In the genomic region with DNA sequence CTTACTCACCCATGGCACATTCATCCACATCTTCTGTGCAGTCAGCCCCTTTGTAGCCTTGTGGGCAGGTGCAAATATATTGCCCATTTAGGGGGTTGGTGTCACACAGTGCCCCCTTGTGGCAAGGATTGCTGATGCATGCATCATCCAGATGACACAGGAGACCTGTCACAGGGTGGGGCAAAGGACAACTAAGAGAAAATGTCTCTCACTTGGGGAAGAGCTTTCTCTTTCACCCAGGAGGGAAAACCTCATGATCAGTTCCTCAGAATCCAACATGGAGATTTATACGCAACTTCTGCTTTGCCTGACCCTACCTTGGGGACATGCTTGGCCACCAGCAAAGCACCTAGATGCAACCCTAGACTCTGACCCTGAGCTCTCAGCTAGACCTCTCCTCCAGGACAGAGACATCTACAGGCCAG, we compare ENCODE assay signal across 1 cellular context.
A peak's percentile ranks its signal among the peaks of the same experiment; 100 is the strongest.
TF ChIP-seq lines count a peak whose summit lies in the region.

No MANE protein-coding gene starts in this region.

TF ChIP-seq in K562, 482 proteins besides CTCF, POLR2A, EP300 and RAD21 (continued from another document and continues in another):
- no peak for TF ChIP-seq PBX2 (CRISPR knock-in tag; IDR thresholded peaks at IDR 0.05; ENCODE audit: low read depth)
- peak; percentile 61 for TF ChIP-seq PBX2 (tag; conservative IDR thresholded peaks at IDR 0.05; ENCODE audit: low read depth)
- TF ChIP-seq HNRNPH1 (optimal IDR thresholded peaks at IDR 0.05; ENCODE audit: low read depth, low read length), result no peak
- TF ChIP-seq ZFPM2 (CRISPR knock-in tag; IDR thresholded peaks at IDR 0.05), result no peak
- no peak for TF ChIP-seq GTF3C2 (IDR thresholded peaks at IDR 0.05; ENCODE audit: borderline replicate concordance, extremely low read depth, insufficient read length)
- no peak for TF ChIP-seq FOXK2 (conservative IDR thresholded peaks at IDR 0.05 in 1 of 2, IDR thresholded peaks at IDR 0.05 in 1 of 2; ENCODE audit: low read depth in 2 of 2)
- TF ChIP-seq, protein P1, sequence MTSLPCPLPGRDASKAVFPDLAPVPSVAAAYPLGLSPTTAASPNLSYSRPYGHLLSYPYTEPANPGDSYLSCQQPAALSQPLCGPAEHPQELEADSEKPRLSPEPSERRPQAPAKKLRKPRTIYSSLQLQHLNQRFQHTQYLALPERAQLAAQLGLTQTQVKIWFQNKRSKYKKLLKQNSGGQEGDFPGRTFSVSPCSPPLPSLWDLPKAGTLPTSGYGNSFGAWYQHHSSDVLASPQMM (CRISPR knock-in tag; IDR thresholded peaks at IDR 0.05), result no peak
- no peak for TF ChIP-seq TBL1XR1 (IDR thresholded peaks at IDR 0.05; ENCODE audit: low read length in 2 of 2)
- no peak for TF ChIP-seq RB1 (IDR thresholded peaks at IDR 0.05; ENCODE audit: low read depth)
- no peak for TF ChIP-seq SMAD4 (CRISPR knock-in tag; conservative IDR thresholded peaks at IDR 0.05)
- TF ChIP-seq SLC30A9 (CRISPR knock-in tag; IDR thresholded peaks at IDR 0.05), result no peak
- TF ChIP-seq FOXP1 (CRISPR knock-in tag; IDR thresholded peaks at IDR 0.05), result no peak
- no peak for TF ChIP-seq ZNF512 (tag; IDR thresholded peaks at IDR 0.05)
- TF ChIP-seq THRAP3 (IDR thresholded peaks at IDR 0.05; ENCODE audit: borderline replicate concordance), result no peak
- 0 out of 4 replicates have a peak, but pooled peaks of 1 of the 2 experiments have one; percentile 24 for TF ChIP-seq MNT (conservative IDR thresholded peaks at IDR 0.05)
- TF ChIP-seq ATF1 (CRISPR knock-in tag; IDR thresholded peaks at IDR 0.05), result no peak
- TF ChIP-seq ATF1 (tag; IDR thresholded peaks at IDR 0.05), result peak; percentile 50
- peak; percentile 70 for TF ChIP-seq CREM (IDR thresholded peaks at IDR 0.05; ENCODE audit: low read depth)
- TF ChIP-seq PHTF2 (CRISPR knock-in tag; IDR thresholded peaks at IDR 0.05), result no peak
- TF ChIP-seq, protein P2, sequence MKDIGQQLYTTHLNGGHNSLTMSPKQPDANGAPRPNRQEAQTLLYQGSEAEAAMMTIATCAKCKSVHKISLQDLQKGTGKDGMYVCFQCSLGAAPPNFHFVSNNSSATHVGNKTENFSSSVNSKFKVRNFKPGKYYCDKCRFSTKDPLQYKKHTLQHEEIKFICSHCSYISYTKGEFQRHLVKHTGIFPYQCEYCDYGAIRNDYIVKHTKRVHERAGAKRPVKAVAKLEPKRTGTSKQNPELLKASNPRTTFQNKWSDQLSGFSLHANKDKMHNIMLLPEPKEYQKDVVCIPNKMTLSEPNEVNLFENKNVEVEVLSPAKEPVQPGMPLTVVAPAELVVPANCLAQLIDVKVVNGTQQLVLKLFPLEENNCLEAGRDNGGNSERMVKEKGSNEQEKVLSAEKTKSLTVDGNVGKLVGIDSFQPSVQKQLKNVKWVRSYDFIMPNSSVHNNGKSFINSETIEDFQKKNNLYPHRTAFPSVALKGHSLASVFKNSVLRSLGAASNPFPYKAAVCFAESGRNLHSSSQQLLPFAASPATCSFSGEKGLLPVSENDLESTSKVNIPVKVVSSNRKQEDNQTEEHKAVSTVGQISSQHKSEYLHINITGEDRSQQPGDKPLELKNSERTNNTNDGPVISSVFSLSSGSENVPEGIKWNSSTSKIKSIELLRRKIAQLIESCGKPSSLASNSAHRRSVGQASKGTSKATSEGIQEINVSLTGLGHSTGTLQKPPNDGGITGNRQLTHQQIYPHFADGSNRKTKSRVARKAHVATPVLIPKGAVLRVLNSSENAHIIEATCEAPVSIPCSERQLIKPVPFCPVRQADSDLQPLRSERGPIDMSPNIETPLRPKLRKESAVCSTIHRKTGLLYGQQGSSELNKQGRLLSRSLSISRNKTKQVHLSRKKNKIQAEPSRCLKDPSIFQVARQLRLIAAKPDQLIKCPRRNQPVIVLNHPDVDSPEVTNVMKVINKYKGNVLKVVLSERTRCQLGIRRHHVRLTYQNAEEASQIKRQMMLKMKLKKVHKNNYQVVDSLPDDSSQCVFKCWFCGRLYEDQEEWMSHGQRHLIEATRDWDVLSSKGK (CRISPR knock-in tag; IDR thresholded peaks at IDR 0.05), result no peak
- TF ChIP-seq, protein P3, sequence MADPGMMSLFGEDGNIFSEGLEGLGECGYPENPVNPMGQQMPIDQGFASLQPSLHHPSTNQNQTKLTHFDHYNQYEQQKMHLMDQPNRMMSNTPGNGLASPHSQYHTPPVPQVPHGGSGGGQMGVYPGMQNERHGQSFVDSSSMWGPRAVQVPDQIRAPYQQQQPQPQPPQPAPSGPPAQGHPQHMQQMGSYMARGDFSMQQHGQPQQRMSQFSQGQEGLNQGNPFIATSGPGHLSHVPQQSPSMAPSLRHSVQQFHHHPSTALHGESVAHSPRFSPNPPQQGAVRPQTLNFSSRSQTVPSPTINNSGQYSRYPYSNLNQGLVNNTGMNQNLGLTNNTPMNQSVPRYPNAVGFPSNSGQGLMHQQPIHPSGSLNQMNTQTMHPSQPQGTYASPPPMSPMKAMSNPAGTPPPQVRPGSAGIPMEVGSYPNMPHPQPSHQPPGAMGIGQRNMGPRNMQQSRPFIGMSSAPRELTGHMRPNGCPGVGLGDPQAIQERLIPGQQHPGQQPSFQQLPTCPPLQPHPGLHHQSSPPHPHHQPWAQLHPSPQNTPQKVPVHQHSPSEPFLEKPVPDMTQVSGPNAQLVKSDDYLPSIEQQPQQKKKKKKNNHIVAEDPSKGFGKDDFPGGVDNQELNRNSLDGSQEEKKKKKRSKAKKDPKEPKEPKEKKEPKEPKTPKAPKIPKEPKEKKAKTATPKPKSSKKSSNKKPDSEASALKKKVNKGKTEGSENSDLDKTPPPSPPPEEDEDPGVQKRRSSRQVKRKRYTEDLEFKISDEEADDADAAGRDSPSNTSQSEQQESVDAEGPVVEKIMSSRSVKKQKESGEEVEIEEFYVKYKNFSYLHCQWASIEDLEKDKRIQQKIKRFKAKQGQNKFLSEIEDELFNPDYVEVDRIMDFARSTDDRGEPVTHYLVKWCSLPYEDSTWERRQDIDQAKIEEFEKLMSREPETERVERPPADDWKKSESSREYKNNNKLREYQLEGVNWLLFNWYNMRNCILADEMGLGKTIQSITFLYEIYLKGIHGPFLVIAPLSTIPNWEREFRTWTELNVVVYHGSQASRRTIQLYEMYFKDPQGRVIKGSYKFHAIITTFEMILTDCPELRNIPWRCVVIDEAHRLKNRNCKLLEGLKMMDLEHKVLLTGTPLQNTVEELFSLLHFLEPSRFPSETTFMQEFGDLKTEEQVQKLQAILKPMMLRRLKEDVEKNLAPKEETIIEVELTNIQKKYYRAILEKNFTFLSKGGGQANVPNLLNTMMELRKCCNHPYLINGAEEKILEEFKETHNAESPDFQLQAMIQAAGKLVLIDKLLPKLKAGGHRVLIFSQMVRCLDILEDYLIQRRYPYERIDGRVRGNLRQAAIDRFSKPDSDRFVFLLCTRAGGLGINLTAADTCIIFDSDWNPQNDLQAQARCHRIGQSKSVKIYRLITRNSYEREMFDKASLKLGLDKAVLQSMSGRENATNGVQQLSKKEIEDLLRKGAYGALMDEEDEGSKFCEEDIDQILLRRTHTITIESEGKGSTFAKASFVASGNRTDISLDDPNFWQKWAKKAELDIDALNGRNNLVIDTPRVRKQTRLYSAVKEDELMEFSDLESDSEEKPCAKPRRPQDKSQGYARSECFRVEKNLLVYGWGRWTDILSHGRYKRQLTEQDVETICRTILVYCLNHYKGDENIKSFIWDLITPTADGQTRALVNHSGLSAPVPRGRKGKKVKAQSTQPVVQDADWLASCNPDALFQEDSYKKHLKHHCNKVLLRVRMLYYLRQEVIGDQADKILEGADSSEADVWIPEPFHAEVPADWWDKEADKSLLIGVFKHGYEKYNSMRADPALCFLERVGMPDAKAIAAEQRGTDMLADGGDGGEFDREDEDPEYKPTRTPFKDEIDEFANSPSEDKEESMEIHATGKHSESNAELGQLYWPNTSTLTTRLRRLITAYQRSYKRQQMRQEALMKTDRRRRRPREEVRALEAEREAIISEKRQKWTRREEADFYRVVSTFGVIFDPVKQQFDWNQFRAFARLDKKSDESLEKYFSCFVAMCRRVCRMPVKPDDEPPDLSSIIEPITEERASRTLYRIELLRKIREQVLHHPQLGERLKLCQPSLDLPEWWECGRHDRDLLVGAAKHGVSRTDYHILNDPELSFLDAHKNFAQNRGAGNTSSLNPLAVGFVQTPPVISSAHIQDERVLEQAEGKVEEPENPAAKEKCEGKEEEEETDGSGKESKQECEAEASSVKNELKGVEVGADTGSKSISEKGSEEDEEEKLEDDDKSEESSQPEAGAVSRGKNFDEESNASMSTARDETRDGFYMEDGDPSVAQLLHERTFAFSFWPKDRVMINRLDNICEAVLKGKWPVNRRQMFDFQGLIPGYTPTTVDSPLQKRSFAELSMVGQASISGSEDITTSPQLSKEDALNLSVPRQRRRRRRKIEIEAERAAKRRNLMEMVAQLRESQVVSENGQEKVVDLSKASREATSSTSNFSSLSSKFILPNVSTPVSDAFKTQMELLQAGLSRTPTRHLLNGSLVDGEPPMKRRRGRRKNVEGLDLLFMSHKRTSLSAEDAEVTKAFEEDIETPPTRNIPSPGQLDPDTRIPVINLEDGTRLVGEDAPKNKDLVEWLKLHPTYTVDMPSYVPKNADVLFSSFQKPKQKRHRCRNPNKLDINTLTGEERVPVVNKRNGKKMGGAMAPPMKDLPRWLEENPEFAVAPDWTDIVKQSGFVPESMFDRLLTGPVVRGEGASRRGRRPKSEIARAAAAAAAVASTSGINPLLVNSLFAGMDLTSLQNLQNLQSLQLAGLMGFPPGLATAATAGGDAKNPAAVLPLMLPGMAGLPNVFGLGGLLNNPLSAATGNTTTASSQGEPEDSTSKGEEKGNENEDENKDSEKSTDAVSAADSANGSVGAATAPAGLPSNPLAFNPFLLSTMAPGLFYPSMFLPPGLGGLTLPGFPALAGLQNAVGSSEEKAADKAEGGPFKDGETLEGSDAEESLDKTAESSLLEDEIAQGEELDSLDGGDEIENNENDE (IDR thresholded peaks at IDR 0.05; ENCODE audit: low read depth, low read length), result no peak
- no peak for TF ChIP-seq PPARD (CRISPR knock-in tag; IDR thresholded peaks at IDR 0.05)
- TF ChIP-seq CSDE1 (IDR thresholded peaks at IDR 0.05), result no peak
- peak in 1 of 2 experiments; percentile 88; a peak in 2 of 4 replicates for TF ChIP-seq SRF (CRISPR knock-in tag; IDR thresholded peaks at IDR 0.05)
- TF ChIP-seq MYBL2 (IDR thresholded peaks at IDR 0.05; ENCODE audit: low read depth), result no peak
- no peak for TF ChIP-seq MYBL2 (CRISPR knock-in tag; IDR thresholded peaks at IDR 0.05; ENCODE audit: borderline replicate concordance)
- no peak for TF ChIP-seq ZNF143 (CRISPR knock-in tag; IDR thresholded peaks at IDR 0.05)
- no peak for TF ChIP-seq ZNF445 (CRISPR knock-in tag; IDR thresholded peaks at IDR 0.05; ENCODE audit: low read depth)
- TF ChIP-seq POLR2H (tag; IDR thresholded peaks at IDR 0.05; ENCODE audit: low read depth), result no peak
- no peak for TF ChIP-seq TFAM (CRISPR knock-in tag; conservative IDR thresholded peaks at IDR 0.05)
- TF ChIP-seq POU5F1 (IDR thresholded peaks at IDR 0.05; ENCODE audit: borderline replicate concordance, low read depth, low read length, partially characterized antibody), result no peak
- TF ChIP-seq MEIS2 (IDR thresholded peaks at IDR 0.05; ENCODE audit: partially characterized antibody), result peak; percentile 59
